9 cellular contexts compared by ENCODE assay signal in the genomic region with DNA sequence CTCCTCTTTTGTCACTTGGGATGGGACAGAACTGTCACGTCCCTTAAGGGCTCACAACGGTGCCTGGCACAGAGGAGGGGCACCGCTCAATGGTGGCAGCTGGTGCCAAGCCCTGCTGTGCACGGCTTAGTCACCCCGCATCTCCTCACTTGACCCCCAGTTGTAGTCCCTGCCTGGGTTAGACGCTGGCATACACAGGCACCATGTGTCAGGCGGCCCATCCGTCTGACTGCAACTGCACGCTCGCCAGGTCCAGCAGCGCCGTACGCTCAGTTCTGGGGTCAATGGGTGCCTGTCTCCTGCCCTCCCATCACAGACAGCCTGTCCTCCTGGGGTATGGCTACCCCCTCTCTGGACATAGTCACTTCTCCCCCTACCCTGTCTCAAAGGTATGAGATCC. TPM values are rescaled to one million over a fixed set of nuclear protein-coding genes. Genes with fewer than 3 reads are reported as not detected.
DNase-seq lines count a peak whose midpoint lies in the region; ATAC-seq and TF ChIP-seq lines count a peak whose summit lies in the region.
"Had no signal": no experiment of that assay in that cellular context is flagged by ENCODE, and none has a peak within 500 bp of the region (broad histone marks: within the 10 kb centered on the region; RNA-seq: fewer than 3 reads in every experiment).

No MANE protein-coding gene starts in this region.

- no peaks in the 10 kb centered on the region for H3K36me3 ChIP-seq in heart left ventricle
- H3K36me3 ChIP-seq in right atrium auricular region: no peaks in the 10 kb centered on the region
- no peaks in the 10 kb centered on the region for H3K36me3 ChIP-seq in naive thymus-derived CD4-positive, alpha-beta T cell (ENCODE audit: control insufficient read depth in 2 of 3, insufficient read depth in 3 of 3, low read length in 3 of 3)
- no peaks in the 10 kb centered on the region for H3K36me3 ChIP-seq in transverse colon
- no peaks in the 10 kb centered on the region for H3K36me3 ChIP-seq in CD8-positive, alpha-beta T cell (ENCODE audit: insufficient read depth, low read length)
- H3K36me3 ChIP-seq: neutrophil had no signal

- DNase-seq in heart left ventricle: peak in 1 of 5 donors; percentile 59
- no peak for DNase-seq in right atrium auricular region (ENCODE audit: low spot score)
- DNase-seq in naive thymus-derived CD4-positive, alpha-beta T cell: no peak
- DNase-seq in transverse colon: no peak
- DNase-seq in CD8-positive, alpha-beta T cell: no peak

- peak overlapping the region in 4 of 5 experiments; percentile 86 to 95 (median 90) for H3K4me3 Mint-ChIP-seq in brain
- H3K4me3 Mint-ChIP-seq in naive thymus-derived CD4-positive, alpha-beta T cell: peak overlapping the region in 7 of 10 donors; percentile 75 to 89 (median 85)
- no peak overlapping the region for H3K4me3 Mint-ChIP-seq in CD8-positive, alpha-beta T cell

- in situ Hi-C loops in transverse colon (cut with MboI; ENCODE audit: low pct_ligation_motif_present in 1 of 4, low pct_unique_long_range_greater_than_20kb in 1 of 4, low sequenced_read_pairs in 3 of 4): no loop called here

- H3K27ac ChIP-seq in heart left ventricle (peak overlapping the region in 9 of 12 donors; percentile 82 to 99 (median 93)), right atrium auricular region (peak overlapping the region in 1 of 2 donors; percentile 94), transverse colon (peak overlapping the region in 3 of 4 donors; percentile 90 to 97 (median 95))
- peak overlapping the region; percentile 68 for H3K27ac ChIP-seq in naive thymus-derived CD4-positive, alpha-beta T cell (ENCODE audit: low read depth, low read length)
- H3K27ac ChIP-seq in CD8-positive, alpha-beta T cell (ENCODE audit: low read depth, low read length): no peak overlapping the region

- peaks cover 0 to 41% (median 34%) of the 10 kb centered on the region in 12 donors for H3K4me1 ChIP-seq in heart left ventricle
- peaks cover 0 to 40% of the 10 kb centered on the region in 2 donors for H3K4me1 ChIP-seq in right atrium auricular region
- peaks cover 13 to 21% of the 10 kb centered on the region in 2 donors for H3K4me1 ChIP-seq in naive thymus-derived CD4-positive, alpha-beta T cell (ENCODE audit: control insufficient read depth in 2 of 2, insufficient read depth in 2 of 2, low read length in 2 of 2)
- H3K4me1 ChIP-seq in transverse colon: peaks cover 21 to 35% (median 33%) of the 10 kb centered on the region in 4 donors
- peaks cover 21% of the 10 kb centered on the region for H3K4me1 ChIP-seq in CD8-positive, alpha-beta T cell (ENCODE audit: insufficient read depth, low read length)

- WGBS in heart left ventricle, 4 donors: 93 to 98% (median 95%) methylated on average over 10 to 13 of the region's 13 CpGs
- 92% methylated on average over 13 of the region's 13 CpGs; no CpG with 5 or more reads in 1 of the 2 donors for WGBS in transverse colon (ENCODE audit: low coverage in 1 of 2), 2 donors

- peak overlapping the region; percentile 93 to 99 (median 96) for H3K27ac Mint-ChIP-seq in brain
- H3K27ac Mint-ChIP-seq in naive thymus-derived CD4-positive, alpha-beta T cell: peak overlapping the region in 5 of 9 donors; percentile 74 to 95 (median 89)
- no peak overlapping the region for H3K27ac Mint-ChIP-seq in CD8-positive, alpha-beta T cell

- intact Hi-C loops in heart left ventricle (cut with DNase I): loop anchor here in 1 of 10 donors (5.0 kb wide), 1 partner anchor 179 kb away; a partner anchor contains a TSS
- intact Hi-C loops in naive thymus-derived CD4-positive, alpha-beta T cell (cut with micrococcal nuclease): loop anchor here in 1 of 2 donors (10.0 kb wide), 1 partner anchor 102 kb away; a partner anchor contains a TSS
- intact Hi-C loops in transverse colon (cut with DNase I; ENCODE audit: low total_unique reads): no loop called here
- intact Hi-C loops in CD8-positive, alpha-beta T cell (cut with DNase I, micrococcal nuclease): no loop called here

- H3K4me3 ChIP-seq in heart left ventricle: no peak overlapping the region
- H3K4me3 ChIP-seq in right atrium auricular region: no peak overlapping the region
- no peak overlapping the region for H3K4me3 ChIP-seq in naive thymus-derived CD4-positive, alpha-beta T cell (ENCODE audit: low read length)
- no peak overlapping the region for H3K4me3 ChIP-seq in transverse colon
- no peak overlapping the region for H3K4me3 ChIP-seq in CD8-positive, alpha-beta T cell (ENCODE audit: low read depth, low read length)

- ATAC-seq in heart left ventricle: no peak
- ATAC-seq in naive thymus-derived CD4-positive, alpha-beta T cell: no peak
- ATAC-seq in GM19455 (IDR thresholded peaks at IDR 0.05; ENCODE audit: unreplicated experiment): no peak
- ATAC-seq in CD8-positive, alpha-beta T cell: no peak
- ATAC-seq in GM19035 (IDR thresholded peaks at IDR 0.05; ENCODE audit: unreplicated experiment): no peak

- peaks cover 41% of the 10 kb centered on the region for H3K4me1 Mint-ChIP-seq in brain
- peaks cover 9 to 30% (median 23%) of the 10 kb centered on the region in 7 donors for H3K4me1 Mint-ChIP-seq in naive thymus-derived CD4-positive, alpha-beta T cell
- H3K4me1 Mint-ChIP-seq in CD8-positive, alpha-beta T cell (ENCODE audit: low read depth): peaks cover 24% of the 10 kb centered on the region

- no peaks in the 10 kb centered on the region for H3K27me3 ChIP-seq in heart left ventricle
- no peaks in the 10 kb centered on the region for H3K27me3 ChIP-seq in right atrium auricular region
- no peaks in the 10 kb centered on the region for H3K27me3 ChIP-seq in naive thymus-derived CD4-positive, alpha-beta T cell (ENCODE audit: control insufficient read depth in 2 of 2, insufficient read depth in 2 of 2, low read length in 2 of 2)
- no peaks in the 10 kb centered on the region for H3K27me3 ChIP-seq in transverse colon
- no peaks in the 10 kb centered on the region for H3K27me3 ChIP-seq in CD8-positive, alpha-beta T cell (ENCODE audit: insufficient read depth, low read length)

- H3K9me3 ChIP-seq in heart left ventricle (no peaks in the 10 kb centered on the region), right atrium auricular region (no peaks in the 10 kb centered on the region), transverse colon (no peaks in the 10 kb centered on the region)
- H3K9me3 ChIP-seq in naive thymus-derived CD4-positive, alpha-beta T cell (ENCODE audit: control insufficient read depth in 2 of 3, low read length in 3 of 3): no peaks in the 10 kb centered on the region
- no peaks in the 10 kb centered on the region for H3K9me3 ChIP-seq in CD8-positive, alpha-beta T cell (ENCODE audit: low read length)
- H3K9me3 ChIP-seq: neutrophil had no signal

- H3K27me3 Mint-ChIP-seq in brain: no peaks in the 10 kb centered on the region
- H3K27me3 Mint-ChIP-seq in naive thymus-derived CD4-positive, alpha-beta T cell: peaks cover 0 to 9% (median 0%) of the 10 kb centered on the region in 5 donors
- H3K27me3 Mint-ChIP-seq in CD8-positive, alpha-beta T cell (ENCODE audit: low read depth): no peaks in the 10 kb centered on the region

- H3K36me3 Mint-ChIP-seq in brain: no peaks in the 10 kb centered on the region
- H3K36me3 Mint-ChIP-seq in naive thymus-derived CD4-positive, alpha-beta T cell: no peaks in the 10 kb centered on the region
- no peaks in the 10 kb centered on the region for H3K36me3 Mint-ChIP-seq in CD8-positive, alpha-beta T cell

- TF ChIP-seq CTCF in heart left ventricle (IDR thresholded peaks at IDR 0.05) (no peak), right atrium auricular region (IDR thresholded peaks at IDR 0.05) (no peak), brain (conservative IDR thresholded peaks at IDR 0.05) (no peak), transverse colon (IDR thresholded peaks at IDR 0.05) (no peak)
- no peak for TF ChIP-seq CTCF in CD8-positive, alpha-beta T cell (IDR thresholded peaks at IDR 0.05)

- no peak for TF ChIP-seq EP300 in transverse colon (IDR thresholded peaks at IDR 0.05; ENCODE audit: low read depth)

- H3K9me3 Mint-ChIP-seq in brain: peaks cover 0 to 3% (median 0%) of the 10 kb centered on the region in 5 experiments
- H3K9me3 Mint-ChIP-seq in naive thymus-derived CD4-positive, alpha-beta T cell: peaks cover 0 to 2% (median 0%) of the 10 kb centered on the region in 11 donors
- no peaks in the 10 kb centered on the region for H3K9me3 Mint-ChIP-seq in CD8-positive, alpha-beta T cell

- TF ChIP-seq POLR2A in heart left ventricle (IDR thresholded peaks at IDR 0.05) (no peak), transverse colon (IDR thresholded peaks at IDR 0.05) (no peak)

- POLR2A ChIA-PET in naive thymus-derived CD4-positive, alpha-beta T cell (lab: Charles Lee): interaction anchor here (5.6 kb wide), 1 partner anchor 12 kb away, joined by 58 read pairs; a partner anchor contains a TSS
- POLR2A ChIA-PET in CD8-positive, alpha-beta T cell (lab: Charles Lee): interaction anchor here (1.0 to 3.4 kb wide), 3 partner anchors 10 to 20 kb away, joined by 3 to 38 read pairs (median 4); a partner anchor contains a TSS

- CTCF ChIA-PET in naive thymus-derived CD4-positive, alpha-beta T cell (lab: Charles Lee): no interaction called here
- CTCF ChIA-PET in CD8-positive, alpha-beta T cell (lab: Charles Lee): interaction anchor here (2.1 kb wide), 1 partner anchor 12 kb away, joined by 8 read pairs; a partner anchor contains a TSS

RNA-seq across cellular contexts. Expression of a gene that starts 1.6 kb away (rescaled TPM):
- total RNA-seq in heart left ventricle (10 to 100 TPM; 47.3 to 90.3 (median 60.8) TPM), right atrium auricular region (10 to 100 TPM; 55.0 to 59.7 TPM), transverse colon (100 to 1,000 TPM in 2 of 4 donors, 10 to 100 TPM in 2; 63.0 to 249 (median 135) TPM)
- polyA plus RNA-seq in heart left ventricle (10 to 100 TPM; 50.7 to 78.7 TPM), brain (ENCODE audit: insufficient read depth, low read depth, low replicate concordance) (127 TPM)
- total RNA-seq in naive thymus-derived CD4-positive, alpha-beta T cell: 10 to 100 TPM; 33.9 to 75.4 (median 72.3) TPM
- 1 to 10 TPM; 1.5 to 4.5 TPM for polyA plus RNA-seq in naive thymus-derived CD4-positive, alpha-beta T cell
- total RNA-seq in CD8-positive, alpha-beta T cell: 10 to 100 TPM; 46.5 to 56.1 TPM

RNA-seq across cellular contexts. Expression of a gene that starts 12.2 kb away (rescaled TPM):
- total RNA-seq in heart left ventricle (10 to 100 TPM; 13.3 to 25.3 (median 18.7) TPM), right atrium auricular region (10 to 100 TPM; 16.2 to 17.2 TPM), transverse colon (10 to 100 TPM; 36.2 to 93.9 (median 62.6) TPM)
- polyA plus RNA-seq in heart left ventricle (10 to 100 TPM; 17.1 to 19.4 TPM), brain (ENCODE audit: insufficient read depth, low read depth, low replicate concordance) (36.4 TPM)
- 10 to 100 TPM; 49.8 to 75.7 (median 61.4) TPM for total RNA-seq in naive thymus-derived CD4-positive, alpha-beta T cell
- 10 to 100 TPM in 1 of 2 donors, 1 to 10 TPM in 1; 7.1 to 11.9 TPM for polyA plus RNA-seq in naive thymus-derived CD4-positive, alpha-beta T cell
- total RNA-seq in CD8-positive, alpha-beta T cell: 10 to 100 TPM; 60.0 to 61.2 TPM
